9 cellular contexts compared by ENCODE assay signal in genomic region chrX:69387559-69388487, GRCh38.
DNase-seq lines count a peak whose midpoint lies in the region; ATAC-seq and TF ChIP-seq lines count a peak whose summit lies in the region.
"Had no signal": no experiment of that assay in that cellular context is flagged by ENCODE, and none has a peak within 500 bp of the region (broad histone marks: within the 10 kb centered on the region; RNA-seq: fewer than 3 reads in every experiment).

No MANE protein-coding gene starts in this region.

- intact Hi-C loops in activated T-helper 2 cell treated with anti-CD3 and anti-CD28 coated beads, Interferon-gamma antibody, Interleukin-2, Interleukin-4, amounts not matched to agents 10 μg/mL and 5 μg/mL and 100 μg/mL, durations not matched to agents 14 hours and 24 hours and 36 hours (cut with micrococcal nuclease): loop anchor here (5.0 kb wide), 2 partner anchors 561 to 656 kb away; partner anchors contain the start of gene EFNB1

- H3K4me3 ChIP-seq in Peyer's patch: no peak overlapping the region
- H3K4me3 ChIP-seq in smooth muscle cell: no peak overlapping the region

- H3F3A ChIP-seq in smooth muscle cell (ENCODE audit: low read depth): no peaks in the 10 kb centered on the region

- H3K36me3 ChIP-seq in Peyer's patch: no peaks in the 10 kb centered on the region
- H3K36me3 ChIP-seq in smooth muscle cell (ENCODE audit: low read depth): no peaks in the 10 kb centered on the region

- H4K20me1 ChIP-seq in smooth muscle cell (ENCODE audit: low read depth): no peaks in the 10 kb centered on the region

- no peaks in the 10 kb centered on the region for H3K27me3 Mint-ChIP-seq in activated T-helper 2 cell treated with anti-CD3 and anti-CD28 coated beads, Interferon-gamma antibody, Interleukin-2, Interleukin-4, amounts not matched to agents 10 μg/mL and 5 μg/mL and 100 μg/mL, durations not matched to agents 14 hours and 24 hours and 36 hours (ENCODE audit: low read depth)

- no peak for TF ChIP-seq POLR2A in Peyer's patch (IDR thresholded peaks at IDR 0.05)

- no peak overlapping the region for H3K27ac Mint-ChIP-seq in activated T-helper 2 cell treated with anti-CD3 and anti-CD28 coated beads, Interferon-gamma antibody, Interleukin-2, Interleukin-4, amounts not matched to agents 10 μg/mL and 5 μg/mL and 100 μg/mL, durations not matched to agents 14 hours and 24 hours and 36 hours
- H3K27ac Mint-ChIP-seq: dendritic cell treated with granulocyte-macrophage colony-stimulating factor and Interleukin-4, amounts not matched to agents 40 ng/mL and 50 ng/mL, for 4 days had no signal

- TF ChIP-seq CTCF in Peyer's patch (IDR thresholded peaks at IDR 0.05): peak in 4 of 6 experiments; percentile 29 to 57 (median 42)
- peak; percentile 64 for TF ChIP-seq CTCF in smooth muscle cell (IDR thresholded peaks at IDR 0.05; ENCODE audit: borderline replicate concordance, insufficient read depth, poor library complexity, severe bottlenecking)

- H3K4me1 ChIP-seq in Peyer's patch (no peaks in the 10 kb centered on the region), smooth muscle cell (ENCODE audit: low read depth) (no peaks in the 10 kb centered on the region)

- H3K9me3 ChIP-seq in Peyer's patch (no peaks in the 10 kb centered on the region), smooth muscle cell (replicated peaks; ENCODE audit: low read depth) (no peaks in the 10 kb centered on the region)

- H2AFZ ChIP-seq in smooth muscle cell (ENCODE audit: low read depth): no peak overlapping the region

- WGBS in smooth muscle cell (ENCODE audit: low lambda C conversion rate): 49% methylated on average over 13 of the region's 13 CpGs

- H3K27ac ChIP-seq in Peyer's patch (no peak overlapping the region), smooth muscle cell (ENCODE audit: low read depth) (no peak overlapping the region)

- DNase-seq in DMS79 treated with DMSO at 0.1 percent for 48 hours (lab: John Stamatoyannopoulos, UW): peak; percentile 33
- no peak for DNase-seq in DMS79 (lab: John Stamatoyannopoulos, UW)
- DNase-seq in Peyer's patch: peak in 2 of 3 donors; percentile 16 to 50
- peak; percentile 2 for DNase-seq in amniotic epithelial cell (ENCODE audit: low read depth)
- DNase-seq in hippocampal formation (lab: John Stamatoyannopoulos, UW): peak; percentile 7 to 13
- DNase-seq in smooth muscle cell (lab: John Stamatoyannopoulos, UW; ENCODE audit: unreplicated experiment): peak; percentile 1
- no peak for DNase-seq in activated T-helper 2 cell treated with anti-CD3 and anti-CD28 coated beads, Interferon-gamma antibody, Interleukin-2, Interleukin-4, amounts not matched to agents 10 μg/mL and 5 μg/mL and 100 μg/mL, durations not matched to agents 14 hours and 24 hours and 36 hours (ENCODE audit: low spot score)

- H3K4me3 Mint-ChIP-seq in activated T-helper 2 cell treated with anti-CD3 and anti-CD28 coated beads, Interferon-gamma antibody, Interleukin-2, Interleukin-4, amounts not matched to agents 10 μg/mL and 5 μg/mL and 100 μg/mL, durations not matched to agents 14 hours and 24 hours and 36 hours (ENCODE audit: low read depth): no peak overlapping the region
- H3K4me3 Mint-ChIP-seq: dendritic cell treated with granulocyte-macrophage colony-stimulating factor and Interleukin-4, amounts not matched to agents 40 ng/mL and 50 ng/mL, for 4 days had no signal

- ATAC-seq in HG02870 (IDR thresholded peaks at IDR 0.05; ENCODE audit: unreplicated experiment): peak; percentile 58

- no peaks in the 10 kb centered on the region for H3K4me1 Mint-ChIP-seq in activated T-helper 2 cell treated with anti-CD3 and anti-CD28 coated beads, Interferon-gamma antibody, Interleukin-2, Interleukin-4, amounts not matched to agents 10 μg/mL and 5 μg/mL and 100 μg/mL, durations not matched to agents 14 hours and 24 hours and 36 hours (ENCODE audit: low read depth)

- no peak overlapping the region for H3K9ac ChIP-seq in smooth muscle cell (ENCODE audit: low read depth)

- H3K9me3 Mint-ChIP-seq in activated T-helper 2 cell treated with anti-CD3 and anti-CD28 coated beads, Interferon-gamma antibody, Interleukin-2, Interleukin-4, amounts not matched to agents 10 μg/mL and 5 μg/mL and 100 μg/mL, durations not matched to agents 14 hours and 24 hours and 36 hours: no peaks in the 10 kb centered on the region
- H3K9me3 Mint-ChIP-seq: dendritic cell treated with granulocyte-macrophage colony-stimulating factor and Interleukin-4, amounts not matched to agents 40 ng/mL and 50 ng/mL, for 4 days had no signal

- no peak overlapping the region for H3K4me2 ChIP-seq in smooth muscle cell

- no peaks in the 10 kb centered on the region for H3K36me3 Mint-ChIP-seq in activated T-helper 2 cell treated with anti-CD3 and anti-CD28 coated beads, Interferon-gamma antibody, Interleukin-2, Interleukin-4, amounts not matched to agents 10 μg/mL and 5 μg/mL and 100 μg/mL, durations not matched to agents 14 hours and 24 hours and 36 hours (ENCODE audit: low read depth)

- H3K27me3 ChIP-seq in Peyer's patch (no peaks in the 10 kb centered on the region), smooth muscle cell (ENCODE audit: low read depth) (no peaks in the 10 kb centered on the region)

- no peaks in the 10 kb centered on the region for H3K79me2 ChIP-seq in smooth muscle cell (ENCODE audit: low read depth)

Comparison
In these comparisons a context has a peak if more than half of its experiments do, and no peak if none do; other contexts are left out.
1. DNase-seq: peak in DMS79 treated with DMSO at 0.1 percent for 48 hours (single experiment), Peyer's patch (2 of 3), amniotic epithelial cell (single experiment), hippocampal formation (2 of 2) and smooth muscle cell (single experiment); none in DMS79 (single experiment) and activated T-helper 2 cell treated with anti-CD3 and anti-CD28 coated beads, Interferon-gamma antibody, Interleukin-2, Interleukin-4, amounts not matched to agents 10 μg/mL and 5 μg/mL and 100 μg/mL, durations not matched to agents 14 hours and 24 hours and 36 hours (single experiment).